In the genomic region with DNA sequence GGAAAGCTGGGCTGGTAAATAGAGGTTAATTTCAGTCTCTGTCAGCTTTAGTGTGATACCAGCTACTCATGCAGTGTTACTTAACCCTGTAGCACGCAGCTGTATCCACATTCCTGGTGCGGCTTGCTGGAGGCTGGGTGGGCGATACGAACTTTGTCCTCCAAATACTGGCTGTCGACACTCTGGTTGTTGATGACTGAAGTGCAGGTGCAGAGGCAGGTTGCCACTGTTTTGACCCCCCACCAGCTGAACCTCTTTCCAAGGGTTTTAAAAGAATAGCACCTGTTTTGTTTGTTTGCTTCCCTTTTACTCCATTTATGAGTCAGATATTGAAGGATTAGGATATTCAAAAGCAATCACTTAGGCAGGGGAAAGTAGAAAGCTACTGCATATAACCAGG, we compare ENCODE assay signal across 1 cellular context.
TF ChIP-seq lines count a peak whose summit lies in the region.

No MANE protein-coding gene starts in this region.

TF ChIP-seq in HepG2, 621 proteins besides CTCF, POLR2A, EP300 and RAD21 (continued from another document and continues in another):
- TF ChIP-seq, protein P1, sequence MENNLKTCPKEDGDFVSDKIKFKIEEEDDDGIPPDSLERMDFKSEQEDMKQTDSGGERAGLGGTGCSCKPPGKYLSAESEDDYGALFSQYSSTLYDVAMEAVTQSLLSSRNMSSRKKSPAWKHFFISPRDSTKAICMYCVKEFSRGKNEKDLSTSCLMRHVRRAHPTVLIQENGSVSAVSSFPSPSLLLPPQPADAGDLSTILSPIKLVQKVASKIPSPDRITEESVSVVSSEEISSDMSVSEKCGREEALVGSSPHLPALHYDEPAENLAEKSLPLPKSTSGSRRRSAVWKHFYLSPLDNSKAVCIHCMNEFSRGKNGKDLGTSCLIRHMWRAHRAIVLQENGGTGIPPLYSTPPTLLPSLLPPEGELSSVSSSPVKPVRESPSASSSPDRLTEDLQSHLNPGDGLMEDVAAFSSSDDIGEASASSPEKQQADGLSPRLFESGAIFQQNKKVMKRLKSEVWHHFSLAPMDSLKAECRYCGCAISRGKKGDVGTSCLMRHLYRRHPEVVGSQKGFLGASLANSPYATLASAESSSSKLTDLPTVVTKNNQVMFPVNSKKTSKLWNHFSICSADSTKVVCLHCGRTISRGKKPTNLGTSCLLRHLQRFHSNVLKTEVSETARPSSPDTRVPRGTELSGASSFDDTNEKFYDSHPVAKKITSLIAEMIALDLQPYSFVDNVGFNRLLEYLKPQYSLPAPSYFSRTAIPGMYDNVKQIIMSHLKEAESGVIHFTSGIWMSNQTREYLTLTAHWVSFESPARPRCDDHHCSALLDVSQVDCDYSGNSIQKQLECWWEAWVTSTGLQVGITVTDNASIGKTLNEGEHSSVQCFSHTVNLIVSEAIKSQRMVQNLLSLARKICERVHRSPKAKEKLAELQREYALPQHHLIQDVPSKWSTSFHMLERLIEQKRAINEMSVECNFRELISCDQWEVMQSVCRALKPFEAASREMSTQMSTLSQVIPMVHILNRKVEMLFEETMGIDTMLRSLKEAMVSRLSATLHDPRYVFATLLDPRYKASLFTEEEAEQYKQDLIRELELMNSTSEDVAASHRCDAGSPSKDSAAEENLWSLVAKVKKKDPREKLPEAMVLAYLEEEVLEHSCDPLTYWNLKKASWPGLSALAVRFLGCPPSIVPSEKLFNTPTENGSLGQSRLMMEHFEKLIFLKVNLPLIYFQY (CRISPR knock-in tag; IDR thresholded peaks at IDR 0.05; ENCODE audit: borderline replicate concordance): no peak
- TF ChIP-seq MBD4 (IDR thresholded peaks at IDR 0.05; ENCODE audit: borderline replicate concordance, low read length) (no peak), FOXA3 (CRISPR knock-in tag; IDR thresholded peaks at IDR 0.05) (peak; percentile 65; the same call in 1 of the 2 replicates), CREM (IDR thresholded peaks at IDR 0.05) (0 out of 2 replicates have a peak, but pooled peaks have one; percentile 16), CREM (CRISPR knock-in tag; IDR thresholded peaks at IDR 0.05) (no peak), FOXA1 (IDR thresholded peaks at IDR 0.05) (no peak), FOXA1 (CRISPR knock-in tag; IDR thresholded peaks at IDR 0.05) (peak; percentile 51; the same call in 1 of the 2 replicates), ZNF615 (CRISPR knock-in tag; IDR thresholded peaks at IDR 0.05; ENCODE audit: borderline replicate concordance) (no peak), PRPF4 (IDR thresholded peaks at IDR 0.05; ENCODE audit: low read depth, low read length, poor library complexity, severe bottlenecking) (no peak), SKI (IDR thresholded peaks at IDR 0.05; ENCODE audit: partially characterized antibody) (peak; percentile 54), FOXP1 (IDR thresholded peaks at IDR 0.05) (no peak), FOXP1 (CRISPR knock-in tag; IDR thresholded peaks at IDR 0.05) (peak; percentile 60; the same call in 1 of the 2 replicates), NCOA5 (CRISPR knock-in tag; IDR thresholded peaks at IDR 0.05) (no peak), CEBPB (IDR thresholded peaks at IDR 0.05; ENCODE audit: borderline replicate concordance, low read depth, low read length) (peak; percentile 68; the same call in 1 of the 2 replicates), STAG1 (CRISPR knock-in tag; IDR thresholded peaks at IDR 0.05) (no peak; the same call in 1 of the 2 replicates), ZNF629 (CRISPR knock-in tag; conservative IDR thresholded peaks at IDR 0.05) (0 out of 2 replicates have a peak, but pooled peaks have one; percentile 19), BHLHE40 (IDR thresholded peaks at IDR 0.05; ENCODE audit: low read length) (0 out of 2 replicates have a peak, but pooled peaks have one; percentile 28), ZNF792 (CRISPR knock-in tag; IDR thresholded peaks at IDR 0.05) (0 out of 2 replicates have a peak, but pooled peaks have one; percentile 60), SPEN (CRISPR knock-in tag; IDR thresholded peaks at IDR 0.05; ENCODE audit: low read depth) (0 out of 2 replicates have a peak, but pooled peaks have one; percentile 17), ZSCAN9 (CRISPR knock-in tag; IDR thresholded peaks at IDR 0.05; ENCODE audit: borderline replicate concordance) (no peak; the same call in 1 of the 2 replicates), GATAD2A (CRISPR knock-in tag; IDR thresholded peaks at IDR 0.05) (peak; percentile 90), KDM2A (CRISPR knock-in tag; IDR thresholded peaks at IDR 0.05; ENCODE audit: borderline replicate concordance, low read depth) (0 out of 2 replicates have a peak, but pooled peaks have one; percentile 33), NR2F2 (IDR thresholded peaks at IDR 0.05; ENCODE audit: borderline replicate concordance, low read depth) (peak; percentile 51; the same call in 1 of the 2 replicates), ZNF510 (CRISPR knock-in tag; IDR thresholded peaks at IDR 0.05; ENCODE audit: low read depth) (no peak), RARG (CRISPR knock-in tag; IDR thresholded peaks at IDR 0.05; ENCODE audit: low read depth) (no peak), GATAD1 (CRISPR knock-in tag; IDR thresholded peaks at IDR 0.05) (peak; percentile 56; the same call in 1 of the 2 replicates), MIER3 (CRISPR knock-in tag; IDR thresholded peaks at IDR 0.05; ENCODE audit: borderline replicate concordance) (0 out of 2 replicates have a peak, but pooled peaks have one; percentile 38), ZNF468 (CRISPR knock-in tag; IDR thresholded peaks at IDR 0.05) (no peak), ZNF101 (CRISPR knock-in tag; IDR thresholded peaks at IDR 0.05; ENCODE audit: borderline replicate concordance, low read depth) (no peak), HHEX (CRISPR knock-in tag; IDR thresholded peaks at IDR 0.05) (0 out of 2 replicates have a peak, but pooled peaks have one; percentile 14), ZNF547 (CRISPR knock-in tag; IDR thresholded peaks at IDR 0.05) (no peak), ZNF501 (CRISPR knock-in tag; IDR thresholded peaks at IDR 0.05) (no peak), NR2C2 (CRISPR knock-in tag; IDR thresholded peaks at IDR 0.05; ENCODE audit: borderline replicate concordance) (peak; percentile 64; the same call in 1 of the 2 replicates), POLR2G (IDR thresholded peaks at IDR 0.05; ENCODE audit: low read depth, low read length) (no peak)
- TF ChIP-seq, protein P2, sequence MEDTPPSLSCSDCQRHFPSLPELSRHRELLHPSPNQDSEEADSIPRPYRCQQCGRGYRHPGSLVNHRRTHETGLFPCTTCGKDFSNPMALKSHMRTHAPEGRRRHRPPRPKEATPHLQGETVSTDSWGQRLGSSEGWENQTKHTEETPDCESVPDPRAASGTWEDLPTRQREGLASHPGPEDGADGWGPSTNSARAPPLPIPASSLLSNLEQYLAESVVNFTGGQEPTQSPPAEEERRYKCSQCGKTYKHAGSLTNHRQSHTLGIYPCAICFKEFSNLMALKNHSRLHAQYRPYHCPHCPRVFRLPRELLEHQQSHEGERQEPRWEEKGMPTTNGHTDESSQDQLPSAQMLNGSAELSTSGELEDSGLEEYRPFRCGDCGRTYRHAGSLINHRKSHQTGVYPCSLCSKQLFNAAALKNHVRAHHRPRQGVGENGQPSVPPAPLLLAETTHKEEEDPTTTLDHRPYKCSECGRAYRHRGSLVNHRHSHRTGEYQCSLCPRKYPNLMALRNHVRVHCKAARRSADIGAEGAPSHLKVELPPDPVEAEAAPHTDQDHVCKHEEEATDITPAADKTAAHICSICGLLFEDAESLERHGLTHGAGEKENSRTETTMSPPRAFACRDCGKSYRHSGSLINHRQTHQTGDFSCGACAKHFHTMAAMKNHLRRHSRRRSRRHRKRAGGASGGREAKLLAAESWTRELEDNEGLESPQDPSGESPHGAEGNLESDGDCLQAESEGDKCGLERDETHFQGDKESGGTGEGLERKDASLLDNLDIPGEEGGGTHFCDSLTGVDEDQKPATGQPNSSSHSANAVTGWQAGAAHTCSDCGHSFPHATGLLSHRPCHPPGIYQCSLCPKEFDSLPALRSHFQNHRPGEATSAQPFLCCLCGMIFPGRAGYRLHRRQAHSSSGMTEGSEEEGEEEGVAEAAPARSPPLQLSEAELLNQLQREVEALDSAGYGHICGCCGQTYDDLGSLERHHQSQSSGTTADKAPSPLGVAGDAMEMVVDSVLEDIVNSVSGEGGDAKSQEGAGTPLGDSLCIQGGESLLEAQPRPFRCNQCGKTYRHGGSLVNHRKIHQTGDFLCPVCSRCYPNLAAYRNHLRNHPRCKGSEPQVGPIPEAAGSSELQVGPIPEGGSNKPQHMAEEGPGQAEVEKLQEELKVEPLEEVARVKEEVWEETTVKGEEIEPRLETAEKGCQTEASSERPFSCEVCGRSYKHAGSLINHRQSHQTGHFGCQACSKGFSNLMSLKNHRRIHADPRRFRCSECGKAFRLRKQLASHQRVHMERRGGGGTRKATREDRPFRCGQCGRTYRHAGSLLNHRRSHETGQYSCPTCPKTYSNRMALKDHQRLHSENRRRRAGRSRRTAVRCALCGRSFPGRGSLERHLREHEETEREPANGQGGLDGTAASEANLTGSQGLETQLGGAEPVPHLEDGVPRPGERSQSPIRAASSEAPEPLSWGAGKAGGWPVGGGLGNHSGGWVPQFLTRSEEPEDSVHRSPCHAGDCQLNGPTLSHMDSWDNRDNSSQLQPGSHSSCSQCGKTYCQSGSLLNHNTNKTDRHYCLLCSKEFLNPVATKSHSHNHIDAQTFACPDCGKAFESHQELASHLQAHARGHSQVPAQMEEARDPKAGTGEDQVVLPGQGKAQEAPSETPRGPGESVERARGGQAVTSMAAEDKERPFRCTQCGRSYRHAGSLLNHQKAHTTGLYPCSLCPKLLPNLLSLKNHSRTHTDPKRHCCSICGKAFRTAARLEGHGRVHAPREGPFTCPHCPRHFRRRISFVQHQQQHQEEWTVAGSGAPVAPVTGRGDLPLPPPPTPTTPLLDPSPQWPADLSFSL (CRISPR knock-in tag; IDR thresholded peaks at IDR 0.05): no peak
- TF ChIP-seq, protein P3, sequence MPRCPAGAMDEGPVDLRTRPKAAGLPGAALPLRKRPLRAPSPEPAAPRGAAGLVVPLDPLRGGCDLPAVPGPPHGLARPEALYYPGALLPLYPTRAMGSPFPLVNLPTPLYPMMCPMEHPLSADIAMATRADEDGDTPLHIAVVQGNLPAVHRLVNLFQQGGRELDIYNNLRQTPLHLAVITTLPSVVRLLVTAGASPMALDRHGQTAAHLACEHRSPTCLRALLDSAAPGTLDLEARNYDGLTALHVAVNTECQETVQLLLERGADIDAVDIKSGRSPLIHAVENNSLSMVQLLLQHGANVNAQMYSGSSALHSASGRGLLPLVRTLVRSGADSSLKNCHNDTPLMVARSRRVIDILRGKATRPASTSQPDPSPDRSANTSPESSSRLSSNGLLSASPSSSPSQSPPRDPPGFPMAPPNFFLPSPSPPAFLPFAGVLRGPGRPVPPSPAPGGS (CRISPR knock-in tag; IDR thresholded peaks at IDR 0.05): no peak
- TF ChIP-seq, protein P4, sequence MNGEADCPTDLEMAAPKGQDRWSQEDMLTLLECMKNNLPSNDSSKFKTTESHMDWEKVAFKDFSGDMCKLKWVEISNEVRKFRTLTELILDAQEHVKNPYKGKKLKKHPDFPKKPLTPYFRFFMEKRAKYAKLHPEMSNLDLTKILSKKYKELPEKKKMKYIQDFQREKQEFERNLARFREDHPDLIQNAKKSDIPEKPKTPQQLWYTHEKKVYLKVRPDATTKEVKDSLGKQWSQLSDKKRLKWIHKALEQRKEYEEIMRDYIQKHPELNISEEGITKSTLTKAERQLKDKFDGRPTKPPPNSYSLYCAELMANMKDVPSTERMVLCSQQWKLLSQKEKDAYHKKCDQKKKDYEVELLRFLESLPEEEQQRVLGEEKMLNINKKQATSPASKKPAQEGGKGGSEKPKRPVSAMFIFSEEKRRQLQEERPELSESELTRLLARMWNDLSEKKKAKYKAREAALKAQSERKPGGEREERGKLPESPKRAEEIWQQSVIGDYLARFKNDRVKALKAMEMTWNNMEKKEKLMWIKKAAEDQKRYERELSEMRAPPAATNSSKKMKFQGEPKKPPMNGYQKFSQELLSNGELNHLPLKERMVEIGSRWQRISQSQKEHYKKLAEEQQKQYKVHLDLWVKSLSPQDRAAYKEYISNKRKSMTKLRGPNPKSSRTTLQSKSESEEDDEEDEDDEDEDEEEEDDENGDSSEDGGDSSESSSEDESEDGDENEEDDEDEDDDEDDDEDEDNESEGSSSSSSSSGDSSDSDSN (CRISPR knock-in tag; IDR thresholded peaks at IDR 0.05): no peak; the same call in 1 of the 2 replicates
- TF ChIP-seq, protein P5, sequence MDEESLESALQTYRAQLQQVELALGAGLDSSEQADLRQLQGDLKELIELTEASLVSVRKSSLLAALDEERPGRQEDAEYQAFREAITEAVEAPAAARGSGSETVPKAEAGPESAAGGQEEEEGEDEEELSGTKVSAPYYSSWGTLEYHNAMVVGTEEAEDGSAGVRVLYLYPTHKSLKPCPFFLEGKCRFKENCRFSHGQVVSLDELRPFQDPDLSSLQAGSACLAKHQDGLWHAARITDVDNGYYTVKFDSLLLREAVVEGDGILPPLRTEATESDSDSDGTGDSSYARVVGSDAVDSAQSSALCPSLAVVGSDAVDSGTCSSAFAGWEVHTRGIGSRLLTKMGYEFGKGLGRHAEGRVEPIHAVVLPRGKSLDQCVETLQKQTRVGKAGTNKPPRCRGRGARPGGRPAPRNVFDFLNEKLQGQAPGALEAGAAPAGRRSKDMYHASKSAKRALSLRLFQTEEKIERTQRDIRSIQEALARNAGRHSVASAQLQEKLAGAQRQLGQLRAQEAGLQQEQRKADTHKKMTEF (CRISPR knock-in tag; IDR thresholded peaks at IDR 0.05): 0 out of 2 replicates have a peak, but pooled peaks have one; percentile 38
- TF ChIP-seq, protein P6, sequence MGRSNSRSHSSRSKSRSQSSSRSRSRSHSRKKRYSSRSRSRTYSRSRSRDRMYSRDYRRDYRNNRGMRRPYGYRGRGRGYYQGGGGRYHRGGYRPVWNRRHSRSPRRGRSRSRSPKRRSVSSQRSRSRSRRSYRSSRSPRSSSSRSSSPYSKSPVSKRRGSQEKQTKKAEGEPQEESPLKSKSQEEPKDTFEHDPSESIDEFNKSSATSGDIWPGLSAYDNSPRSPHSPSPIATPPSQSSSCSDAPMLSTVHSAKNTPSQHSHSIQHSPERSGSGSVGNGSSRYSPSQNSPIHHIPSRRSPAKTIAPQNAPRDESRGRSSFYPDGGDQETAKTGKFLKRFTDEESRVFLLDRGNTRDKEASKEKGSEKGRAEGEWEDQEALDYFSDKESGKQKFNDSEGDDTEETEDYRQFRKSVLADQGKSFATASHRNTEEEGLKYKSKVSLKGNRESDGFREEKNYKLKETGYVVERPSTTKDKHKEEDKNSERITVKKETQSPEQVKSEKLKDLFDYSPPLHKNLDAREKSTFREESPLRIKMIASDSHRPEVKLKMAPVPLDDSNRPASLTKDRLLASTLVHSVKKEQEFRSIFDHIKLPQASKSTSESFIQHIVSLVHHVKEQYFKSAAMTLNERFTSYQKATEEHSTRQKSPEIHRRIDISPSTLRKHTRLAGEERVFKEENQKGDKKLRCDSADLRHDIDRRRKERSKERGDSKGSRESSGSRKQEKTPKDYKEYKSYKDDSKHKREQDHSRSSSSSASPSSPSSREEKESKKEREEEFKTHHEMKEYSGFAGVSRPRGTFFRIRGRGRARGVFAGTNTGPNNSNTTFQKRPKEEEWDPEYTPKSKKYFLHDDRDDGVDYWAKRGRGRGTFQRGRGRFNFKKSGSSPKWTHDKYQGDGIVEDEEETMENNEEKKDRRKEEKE (IDR thresholded peaks at IDR 0.05): no peak
